8 cellular contexts compared by ENCODE assay signal in the genomic region with DNA sequence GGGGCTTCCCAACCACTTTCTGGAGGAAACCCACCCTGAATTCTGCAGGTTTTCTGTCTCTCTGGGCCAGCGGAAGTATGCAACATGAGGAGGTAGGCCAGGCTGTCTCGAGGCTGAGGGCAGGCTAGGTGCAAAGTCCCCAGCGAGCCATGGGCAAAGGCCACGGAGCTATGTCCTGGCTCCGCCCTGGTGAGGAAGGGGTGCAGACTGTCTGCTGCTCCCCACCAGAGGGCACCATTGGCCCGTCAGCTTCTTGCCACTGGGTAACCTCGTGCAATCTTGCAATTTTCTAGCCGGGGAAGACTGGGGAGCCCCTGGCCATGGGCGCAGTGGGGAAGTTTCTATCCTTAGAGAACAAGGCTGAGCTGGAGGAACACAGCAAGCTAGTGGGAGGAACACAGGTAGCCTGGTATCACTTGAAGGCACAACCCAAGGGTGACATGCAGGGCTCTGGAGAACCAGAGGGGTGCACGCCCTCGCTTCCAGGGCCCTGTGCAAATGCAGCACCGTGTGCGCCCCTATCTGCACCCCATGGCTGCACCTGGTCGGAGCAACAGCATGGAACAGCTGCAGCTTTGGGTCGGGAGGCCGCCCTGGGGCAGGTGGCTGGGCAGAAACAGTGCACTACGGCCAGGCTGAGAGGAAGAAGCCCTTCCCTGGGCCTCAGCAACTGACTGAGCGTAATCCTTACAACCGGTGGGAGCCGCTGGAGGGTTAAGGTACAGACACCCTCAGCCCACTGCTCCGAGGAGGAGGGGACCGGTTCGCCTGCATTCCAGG. TPM values are rescaled to one million over a fixed set of nuclear protein-coding genes. Genes with fewer than 3 reads are reported as not detected.
DNase-seq lines count a peak whose midpoint lies in the region; ATAC-seq and TF ChIP-seq lines count a peak whose summit lies in the region.

No MANE protein-coding gene starts in this region.

- H3K4me2 ChIP-seq in SU-DHL-6 (ENCODE audit: low read depth, low read length, poor library complexity, severe bottlenecking) (peak overlapping the region; percentile 34), parathyroid adenoma (ENCODE audit: low read length) (peak overlapping the region; percentile 51)

- H3F3A ChIP-seq in SU-DHL-6 (ENCODE audit: insufficient read depth): no peaks in the 10 kb centered on the region; the same call in 1 of the 2 replicates

- peak overlapping the region; percentile 58 for H3K4me3 Mint-ChIP-seq in activated naive CD8-positive, alpha-beta T cell treated with anti-CD3 and anti-CD28 coated beads, Interleukin-2, amount 10 ng/mL, durations not matched to agents 7 days and 5 days

- ATAC-seq in activated naive CD8-positive, alpha-beta T cell treated with anti-CD3 and anti-CD28 coated beads, Interleukin-2, amount 10 ng/mL, durations not matched to agents 7 days and 5 days (ENCODE audit: low read depth): peak; percentile 69
- peak; percentile 80 for ATAC-seq in Right ventricle myocardium superior (ENCODE audit: poor library complexity)

- H3K9me3 Mint-ChIP-seq in activated naive CD8-positive, alpha-beta T cell treated with anti-CD3 and anti-CD28 coated beads, Interleukin-2, amount 10 ng/mL, durations not matched to agents 7 days and 5 days: no peaks in the 10 kb centered on the region

- no peak overlapping the region for H3K4me3 ChIP-seq in SU-DHL-6 (ENCODE audit: insufficient read depth, low read length, poor library complexity, severe bottlenecking)
- peak overlapping the region; percentile 4 for H3K4me3 ChIP-seq in parathyroid adenoma (ENCODE audit: low read depth, low read length)
- no peak overlapping the region for H3K4me3 ChIP-seq in tibial artery

- H3K9ac ChIP-seq in SU-DHL-6 (ENCODE audit: low read length) (peak overlapping the region; percentile 4; the same call in 1 of the 2 replicates), parathyroid adenoma (no peak overlapping the region)

- H3K27ac Mint-ChIP-seq in activated naive CD8-positive, alpha-beta T cell treated with anti-CD3 and anti-CD28 coated beads, Interleukin-2, amount 10 ng/mL, durations not matched to agents 7 days and 5 days: peak overlapping the region; percentile 51

- intact Hi-C loops in Right ventricle myocardium superior (cut with DNase I): loop anchor here (1.0 kb wide), 1 partner anchor 37 kb away; a partner anchor contains a TSS
- intact Hi-C loops in tibial artery (cut with DNase I; ENCODE audit: low total_unique reads): loop anchor here (2.0 kb wide), 1 partner anchor 36 kb away; a partner anchor contains a TSS

- H3K4me1 Mint-ChIP-seq in activated naive CD8-positive, alpha-beta T cell treated with anti-CD3 and anti-CD28 coated beads, Interleukin-2, amount 10 ng/mL, durations not matched to agents 7 days and 5 days: peaks cover 65% of the 10 kb centered on the region

- peaks cover 44% of the 10 kb centered on the region for H3K4me1 ChIP-seq in parathyroid adenoma
- peaks cover 27 to 83% (median 70%) of the 10 kb centered on the region in 4 donors for H3K4me1 ChIP-seq in tibial artery

- H3K27me3 ChIP-seq in SU-DHL-6 (ENCODE audit: low read length) (no peaks in the 10 kb centered on the region), parathyroid adenoma (ENCODE audit: control insufficient read depth, insufficient read depth, low read length) (no peaks in the 10 kb centered on the region), tibial artery (no peaks in the 10 kb centered on the region)

- H3K27me3 Mint-ChIP-seq in activated naive CD8-positive, alpha-beta T cell treated with anti-CD3 and anti-CD28 coated beads, Interleukin-2, amount 10 ng/mL, durations not matched to agents 7 days and 5 days: no peaks in the 10 kb centered on the region

- H2AFZ ChIP-seq in SU-DHL-6 (ENCODE audit: low read depth, low read length, severe bottlenecking) (peak overlapping the region; percentile 8), parathyroid adenoma (peak overlapping the region; percentile 56)

- POLR2A ChIA-PET in activated naive CD8-positive, alpha-beta T cell treated with anti-CD3 and anti-CD28 coated beads, Interleukin-2, amount 10 ng/mL, durations not matched to agents 7 days and 5 days (lab: Charles Lee): interaction anchor here (4.8 to 9.7 kb wide), 4 partner anchors 24 to 63 kb away, joined by 62 to 202 read pairs (median 153); a partner anchor contains a TSS

- H3K9me3 ChIP-seq in SU-DHL-6 (ENCODE audit: insufficient read depth, low read length) (no peaks in the 10 kb centered on the region), parathyroid adenoma (ENCODE audit: control insufficient read depth, low read length) (no peaks in the 10 kb centered on the region), tibial artery (no peaks in the 10 kb centered on the region)

- H3K9me2 ChIP-seq in SU-DHL-6 (replicated peaks; ENCODE audit: insufficient read depth, low read length): no peaks in the 10 kb centered on the region

- H3K36me3 Mint-ChIP-seq in activated naive CD8-positive, alpha-beta T cell treated with anti-CD3 and anti-CD28 coated beads, Interleukin-2, amount 10 ng/mL, durations not matched to agents 7 days and 5 days: peaks cover 2% of the 10 kb centered on the region

- H4K20me1 ChIP-seq in SU-DHL-6 (ENCODE audit: low read depth, low read length): no peaks in the 10 kb centered on the region

- H3K27ac ChIP-seq in SU-DHL-6 (ENCODE audit: low read depth, low read length) (peak overlapping the region; percentile 12; the same call in 1 of the 2 replicates), parathyroid adenoma (peak overlapping the region; percentile 97), tibial artery (peak overlapping the region in 1 of 2 donors; percentile 90)

- TF ChIP-seq CTCF in SU-DHL-6 (IDR thresholded peaks at IDR 0.05; ENCODE audit: insufficient read depth, low read length, poor library complexity, severe bottlenecking): peak; percentile 82
- TF ChIP-seq CTCF in parathyroid adenoma (IDR thresholded peaks at IDR 0.05): peak; percentile 97
- TF ChIP-seq CTCF in tibial artery (IDR thresholded peaks at IDR 0.05): peak; percentile 93 to 96

- DNase-seq in DMS79 treated with DMSO at 0.1 percent for 48 hours (lab: John Stamatoyannopoulos, UW) (peak; percentile 61), HCEC 1CT (peak; percentile 68), NCI-H1105 treated with DMSO at 0.1 percent for 48 hours (lab: John Stamatoyannopoulos, UW) (peak; percentile 70), Right ventricle myocardium superior (peak; percentile 91), tibial artery (peak; percentile 77 to 90)
- DNase-seq in activated naive CD8-positive, alpha-beta T cell treated with anti-CD3 and anti-CD28 coated beads, Interleukin-2, amount 10 ng/mL, durations not matched to agents 7 days and 5 days: peak; percentile 89

- no peaks in the 10 kb centered on the region for H3K36me3 ChIP-seq in SU-DHL-6 (ENCODE audit: low read length)
- H3K36me3 ChIP-seq in parathyroid adenoma (ENCODE audit: control insufficient read depth, insufficient read depth, low read length): no peaks in the 10 kb centered on the region
- H3K36me3 ChIP-seq in tibial artery: peaks cover 5 to 18% (median 8%) of the 10 kb centered on the region in 3 donors

- H3K79me2 ChIP-seq in SU-DHL-6 (ENCODE audit: insufficient read depth, low read length) (no peaks in the 10 kb centered on the region), parathyroid adenoma (peaks cover 26% of the 10 kb centered on the region)

RNA-seq across cellular contexts. Expression of a gene that starts 27.6 kb away (rescaled TPM):
- total RNA-seq in activated naive CD8-positive, alpha-beta T cell treated with anti-CD3 and anti-CD28 coated beads, Interleukin-2, amount 10 ng/mL, durations not matched to agents 7 days and 5 days: 1,000 to 10,000 TPM; 1,639 to 1,688 TPM
- total RNA-seq in Right ventricle myocardium superior: 693 TPM

RNA-seq across cellular contexts. Expression of a gene that starts 34.0 kb away (rescaled TPM):
- total RNA-seq in activated naive CD8-positive, alpha-beta T cell treated with anti-CD3 and anti-CD28 coated beads, Interleukin-2, amount 10 ng/mL, durations not matched to agents 7 days and 5 days: 100 to 1,000 TPM; 101 to 110 TPM
- 30.5 TPM for total RNA-seq in Right ventricle myocardium superior

RNA-seq across cellular contexts. Expression of a gene that starts 37.0 kb away (rescaled TPM):
- 10 to 100 TPM; 89.0 to 94.7 TPM for total RNA-seq in activated naive CD8-positive, alpha-beta T cell treated with anti-CD3 and anti-CD28 coated beads, Interleukin-2, amount 10 ng/mL, durations not matched to agents 7 days and 5 days
- total RNA-seq in Right ventricle myocardium superior: 47.1 TPM
